21 cellular contexts compared by ENCODE assay signal in the genomic region with DNA sequence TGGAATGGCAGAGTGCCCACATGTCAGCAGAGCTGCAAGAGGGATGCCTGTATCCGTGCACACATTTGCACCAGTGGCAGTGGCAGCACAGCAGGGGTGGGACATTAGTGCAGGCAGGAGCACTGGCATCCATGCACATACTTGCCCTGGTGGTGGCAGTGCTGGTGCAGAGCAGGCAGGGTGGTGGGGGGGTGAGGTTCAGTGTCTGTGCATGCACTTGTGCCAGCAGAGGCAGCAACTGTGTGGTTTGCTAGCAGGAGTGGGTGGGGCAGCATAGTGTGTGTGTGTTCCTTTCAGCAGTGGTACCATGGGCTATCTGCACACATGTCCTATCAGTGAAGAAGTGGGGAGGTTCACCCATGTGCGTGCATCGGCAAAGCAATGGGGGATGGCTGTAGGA.
DNase-seq lines count a peak whose midpoint lies in the region; ATAC-seq, FAIRE-seq and TF ChIP-seq lines count a peak whose summit lies in the region.
"Had no signal": no experiment of that assay in that cellular context is flagged by ENCODE, and none has a peak within 500 bp of the region (broad histone marks: within the 10 kb centered on the region; RNA-seq: fewer than 3 reads in every experiment).

No MANE protein-coding gene starts in this region.

- H4K20me1 ChIP-seq in HCT116 (ENCODE audit: insufficient read depth) (no peaks in the 10 kb centered on the region), H1 (replicated peaks in 1 of 2; ENCODE audit: control insufficient read depth in 1 of 2, insufficient read depth in 2 of 2, low read length in 2 of 2) (peaks cover 0 to 1% of the 10 kb centered on the region in 2 experiments)
- H4K20me1 ChIP-seq: BLaER1 treated with 17β-estradiol and CSF1 and Interleukin-3, amounts not matched to agents 10 nM and 100 nM had no signal

- TF ChIP-seq CTCF in HCT116 (IDR thresholded peaks at IDR 0.05 in 2 of 3, conservative IDR thresholded peaks at IDR 0.05 in 1 of 3; ENCODE audit: borderline replicate concordance in 1 of 3, insufficient read depth in 1 of 3, low read depth in 2 of 3, low read length in 2 of 3), result no peak
- no peak for TF ChIP-seq CTCF in H1 (IDR thresholded peaks at IDR 0.05; ENCODE audit: control extremely low read depth in 1 of 3, insufficient read depth in 1 of 3, low read depth in 1 of 3, low read length in 3 of 3)
- no peak for TF ChIP-seq CTCF in thyroid gland (IDR thresholded peaks at IDR 0.05)
- TF ChIP-seq CTCF in mesothelial cell of epicardium (IDR thresholded peaks at IDR 0.05; ENCODE audit: unreplicated experiment), result no peak

- no peak overlapping the region for H3K4me3 Mint-ChIP-seq in mesothelial cell of epicardium
- H3K4me3 Mint-ChIP-seq: B cell; CD8-positive, alpha-beta T cell; HFFc6; IgD-negative memory B cell had no signal

- no peaks in the 10 kb centered on the region for H3K9me3 ChIP-seq in HCT116 (ENCODE audit: control insufficient read depth in 1 of 2, insufficient read depth in 1 of 2, low read depth in 1 of 2, low read length in 2 of 2)
- no peaks in the 10 kb centered on the region; a peak in 1 of 4 replicates for H3K9me3 ChIP-seq in H1 (ENCODE audit: insufficient read depth in 2 of 2, low read depth in 1 of 2, low read length in 1 of 2)
- peaks cover 0 to 7% of the 10 kb centered on the region in 2 donors for H3K9me3 ChIP-seq in neuronal stem cell (replicated peaks in 1 of 2; ENCODE audit: control insufficient read depth in 2 of 2, insufficient read depth in 1 of 2, low read depth in 1 of 2, low read length in 2 of 2)
- no peaks in the 10 kb centered on the region for H3K9me3 ChIP-seq in thyroid gland
- H3K9me3 ChIP-seq: BLaER1 treated with 17β-estradiol and CSF1 and Interleukin-3, amounts not matched to agents 10 nM and 100 nM; HAP-1 had no signal

- H2BK15ac ChIP-seq in H1 (ENCODE audit: low read length) (no peak overlapping the region), neuronal stem cell (ENCODE audit: low read length) (no peak overlapping the region)

- TF ChIP-seq RAD21 in HCT116 (IDR thresholded peaks at IDR 0.05; ENCODE audit: low read depth) (no peak), H1 (IDR thresholded peaks at IDR 0.05 in 1 of 2, conservative IDR thresholded peaks at IDR 0.05 in 1 of 2; ENCODE audit: low read depth in 2 of 2, low read length in 2 of 2) (no peak)

- H3K18ac ChIP-seq in H1 (ENCODE audit: extremely low read depth, low read length), result no peak overlapping the region
- peak overlapping the region; percentile 59 for H3K18ac ChIP-seq in neuronal stem cell (ENCODE audit: low read length)

- no TSS peak for BruUV-seq in HCT116 (replicated peaks; lab: Mats Ljungman, UMichigan)

- H3K23ac ChIP-seq in H1 (ENCODE audit: insufficient read length) (no peak overlapping the region), neuronal stem cell (ENCODE audit: low read depth, low read length, poor library complexity) (peak overlapping the region; percentile 68)

- H2AK5ac ChIP-seq in H1 (ENCODE audit: low read depth, low read length) (peak overlapping the region; percentile 70), neuronal stem cell (ENCODE audit: low read depth, low read length) (no peak overlapping the region)

- WGBS in H1 (ENCODE audit: extremely low coverage in 1 of 2, insufficient coverage in 1 of 2, insufficient read length in 1 of 2, insufficient replicate concordance in 2 of 2, low coverage in 1 of 2, low lambda C conversion rate in 2 of 2, missing lambda C conversion rate in 1 of 2), 2 experiments, result 85% methylated on average over 3 of the region's 3 CpGs; no CpG with 5 or more reads in 1 of the 2 experiments
- no CpG with 5 or more reads among the region's 3 CpGs for WGBS in neuronal stem cell (ENCODE audit: extremely low coverage in 2 of 2, insufficient read length in 2 of 2, insufficient replicate concordance in 1 of 2), 2 donors
- 53 to 84% methylated on average over 2 to 3 of the region's 3 CpGs for WGBS in thyroid gland, 2 donors

- intact Hi-C loops in HCT116 (cut with micrococcal nuclease) (no loop called here), sciatic nerve (cut with DNase I) (no loop called here), thyroid gland (cut with DNase I) (no loop called here)

- H3K56ac ChIP-seq in H1 (replicated peaks; ENCODE audit: insufficient read length, low read depth, low read length), result no peak overlapping the region

- H3K27me3 ChIP-seq in HCT116 (ENCODE audit: insufficient read depth, low read length) (no peaks in the 10 kb centered on the region), H1 (replicated peaks in 1 of 4; ENCODE audit: control insufficient read depth in 3 of 4, extremely low read depth in 1 of 4, insufficient read depth in 3 of 4, low read length in 3 of 4) (peaks cover 0 to under 1% (median 0%) of the 10 kb centered on the region in 4 experiments; a peak in 1 of 7 replicates), neuronal stem cell (ENCODE audit: control insufficient read depth in 3 of 3, insufficient read depth in 3 of 3, low read depth in 1 of 3, low read length in 3 of 3) (peaks cover 0 to 2% (median 0%) of the 10 kb centered on the region in 3 experiments), thyroid gland (no peaks in the 10 kb centered on the region)
- H3K27me3 ChIP-seq: BLaER1 treated with 17β-estradiol and CSF1 and Interleukin-3, amounts not matched to agents 10 nM and 100 nM had no signal

- H3K4ac ChIP-seq in H1 (replicated peaks; ENCODE audit: insufficient read length, low read depth, low read length) (no peak overlapping the region), neuronal stem cell (ENCODE audit: low read length) (no peak overlapping the region)

- CTCF ChIA-PET in HCT116 (lab: Charles Lee), result no interaction called here
- CTCF ChIA-PET in H1 (lab: Charles Lee; ENCODE audit: partially characterized antibody), result no interaction called here

- RAD21 ChIA-PET in HCT116 (lab: Charles Lee; ENCODE audit: low non-redundant PET in 1 of 2, low total read pairs in 2 of 2, uncharacterized antibody in 2 of 2, unreplicated experiment in 2 of 2), result no interaction called here

- DNase-seq in HCT116 (ENCODE audit: low read depth, low spot score), result no peak
- DNase-seq in H1 (ENCODE audit: low read depth in 1 of 2, low spot score in 2 of 2), result no peak
- DNase-seq in neuronal stem cell (ENCODE audit: low spot score), result no peak
- DNase-seq in sciatic nerve (ENCODE audit: low spot score), result no peak
- DNase-seq in thyroid gland, result no peak
- no peak for DNase-seq in mesothelial cell of epicardium (ENCODE audit: low spot score in 2 of 2, unreplicated experiment in 2 of 2)
- DNase-seq: 8988T; CD8-positive, alpha-beta T cell; COR-L47; DMS79 treated with DMSO at 0.1 percent for 48 hours; HFFc6; KBM-7 had no signal

- H4K5ac ChIP-seq in H1 (ENCODE audit: insufficient read length, low read depth, low read length), result no peak overlapping the region

- H2AFZ ChIP-seq in HCT116 (ENCODE audit: low read depth, low read length, poor library complexity, severe bottlenecking) (no peak overlapping the region), H1 (ENCODE audit: low read length) (no peak overlapping the region), neuronal stem cell (ENCODE audit: low read length) (no peak overlapping the region)

- ATAC-seq in HCT116 (peak; percentile 58), sciatic nerve (peak; percentile 26), GM21737 (IDR thresholded peaks at IDR 0.05; ENCODE audit: unreplicated experiment) (no peak), HG03280 (IDR thresholded peaks at IDR 0.05; ENCODE audit: unreplicated experiment) (no peak)
- ATAC-seq: CD8-positive, alpha-beta T cell; GM12878 had no signal

- no peak overlapping the region for H4K8ac ChIP-seq in H1 (ENCODE audit: extremely low read depth, insufficient read depth, low read length)
- H4K8ac ChIP-seq in neuronal stem cell (ENCODE audit: low read depth, low read length), result no peak overlapping the region

- no peak overlapping the region for H3K27ac Mint-ChIP-seq in mesothelial cell of epicardium
- H3K27ac Mint-ChIP-seq: B cell; CD8-positive, alpha-beta T cell; HFFc6; IgD-negative memory B cell had no signal

- H3K9ac ChIP-seq in HCT116 (ENCODE audit: low read length), result no peak overlapping the region
- H3K9ac ChIP-seq in H1 (replicated peaks in 1 of 4; ENCODE audit: extremely low read depth in 1 of 4, low read depth in 3 of 4, low read length in 3 of 4), result no peak overlapping the region; a peak in 1 of 7 replicates
- peak overlapping the region; percentile 37 for H3K9ac ChIP-seq in neuronal stem cell (ENCODE audit: low read depth, low read length, poor library complexity)
- H3K9ac ChIP-seq: BLaER1 treated with 17β-estradiol and CSF1 and Interleukin-3, amounts not matched to agents 10 nM and 100 nM had no signal

- no peak overlapping the region for H4K91ac ChIP-seq in H1 (replicated peaks; ENCODE audit: insufficient read length, low read length)
- H4K91ac ChIP-seq in neuronal stem cell (ENCODE audit: low read depth, low read length, poor library complexity), result peak overlapping the region; percentile 90

- no peak for TF ChIP-seq POLR2A in HCT116 (IDR thresholded peaks at IDR 0.05; ENCODE audit: borderline replicate concordance, extremely low read depth, insufficient read depth, insufficient read length)
- no peak for TF ChIP-seq POLR2A in H1 (IDR thresholded peaks at IDR 0.05; ENCODE audit: control extremely low read depth in 1 of 2, low read depth in 2 of 2, low read length in 2 of 2)
- no peak for TF ChIP-seq POLR2A in thyroid gland (IDR thresholded peaks at IDR 0.05)

- H3K4me1 ChIP-seq in HCT116 (ENCODE audit: control insufficient read depth in 1 of 2, insufficient read depth in 2 of 2, low read length in 2 of 2) (peaks cover 0 to 6% of the 10 kb centered on the region in 2 experiments; a peak in 1 of 4 replicates), H1 (replicated peaks in 1 of 4; ENCODE audit: control insufficient read depth in 3 of 4, insufficient read depth in 4 of 4, low read length in 3 of 4) (peaks cover 0 to 4% (median 1%) of the 10 kb centered on the region in 4 experiments; a peak in 2 of 7 replicates), neuronal stem cell (ENCODE audit: control insufficient read depth in 2 of 2, insufficient read depth in 1 of 2, low read depth in 1 of 2, low read length in 2 of 2) (peaks cover 0 to 2% of the 10 kb centered on the region in 2 donors), thyroid gland (no peaks in the 10 kb centered on the region)
- H3K4me1 ChIP-seq: BLaER1 treated with 17β-estradiol and CSF1 and Interleukin-3, amounts not matched to agents 10 nM and 100 nM; HAP-1 had no signal

- peaks cover 2% of the 10 kb centered on the region; the same call in 1 of the 2 replicates for H3K9me2 ChIP-seq in HCT116 (ENCODE audit: insufficient read depth)

- H3K27me3 Mint-ChIP-seq in mesothelial cell of epicardium (ENCODE audit: low read depth), result no peaks in the 10 kb centered on the region

- no peaks in the 10 kb centered on the region for H3K23me2 ChIP-seq in H1 (ENCODE audit: low read depth, low read length)

- H3K79me1 ChIP-seq in H1 (ENCODE audit: low read depth, low read length) (no peaks in the 10 kb centered on the region), neuronal stem cell (ENCODE audit: low read depth, low read length) (no peaks in the 10 kb centered on the region)

- H2BK12ac ChIP-seq in H1 (ENCODE audit: low read depth, low read length) (no peak overlapping the region; the same call in 1 of the 2 replicates), neuronal stem cell (ENCODE audit: low read length) (no peak overlapping the region)

- H3K9me3 Mint-ChIP-seq in mesothelial cell of epicardium, result peaks cover 47% of the 10 kb centered on the region
- H3K9me3 Mint-ChIP-seq: HFFc6 had no signal

- no peak overlapping the region for H3K4me3 ChIP-seq in HCT116 (replicated peaks in 1 of 2; ENCODE audit: low read depth in 1 of 2, low read length in 2 of 2)
- H3K4me3 ChIP-seq in H1 (ENCODE audit: extremely low read depth in 1 of 4, insufficient read depth in 2 of 4, low read depth in 3 of 4, low read length in 4 of 4), result no peak overlapping the region
- H3K4me3 ChIP-seq in neuronal stem cell (ENCODE audit: low read length in 2 of 2), result peak overlapping the region in 1 of 2 donors; percentile 37
- H3K4me3 ChIP-seq in thyroid gland (replicated peaks in 1 of 3), result no peak overlapping the region
- H3K4me3 ChIP-seq: BLaER1 treated with 17β-estradiol and CSF1 and Interleukin-3, amounts not matched to agents 10 nM and 100 nM; GM12878; HAP-1 had no signal

- no peak overlapping the region for H2BK20ac ChIP-seq in H1 (ENCODE audit: low read length)

- no peak overlapping the region for H2BK120ac ChIP-seq in H1 (replicated peaks; ENCODE audit: low read depth, low read length)
- no peak overlapping the region for H2BK120ac ChIP-seq in neuronal stem cell (ENCODE audit: low read depth, low read length)

- no peaks in the 10 kb centered on the region for H3K36me3 ChIP-seq in HCT116 (ENCODE audit: control insufficient read depth in 1 of 2, insufficient read depth in 2 of 2, low read length in 2 of 2)
- H3K36me3 ChIP-seq in H1 (ENCODE audit: control insufficient read depth in 2 of 4, insufficient read depth in 4 of 4, low read length in 3 of 4), result no peaks in the 10 kb centered on the region
- H3K36me3 ChIP-seq in neuronal stem cell (replicated peaks in 1 of 2; ENCODE audit: control insufficient read depth in 2 of 2, insufficient read depth in 2 of 2, low read length in 2 of 2), result no peaks in the 10 kb centered on the region
- H3K36me3 ChIP-seq in thyroid gland, result no peaks in the 10 kb centered on the region
- H3K36me3 ChIP-seq: BLaER1 treated with 17β-estradiol and CSF1 and Interleukin-3, amounts not matched to agents 10 nM and 100 nM; HAP-1 had no signal

- no peaks in the 10 kb centered on the region for H3K4me1 Mint-ChIP-seq in mesothelial cell of epicardium
- H3K4me1 Mint-ChIP-seq: B cell had no signal

- H3K27ac ChIP-seq in HCT116 (ENCODE audit: low read depth, low read length) (no peak overlapping the region), H1 (ENCODE audit: low read depth, low read length) (no peak overlapping the region), neuronal stem cell (replicated peaks; ENCODE audit: low read length) (no peak overlapping the region), thyroid gland (no peak overlapping the region)
- H3K27ac ChIP-seq: BLaER1 treated with 17β-estradiol and CSF1 and Interleukin-3, amounts not matched to agents 10 nM and 100 nM had no signal

- H2BK5ac ChIP-seq in H1 (ENCODE audit: low read depth, low read length) (no peak overlapping the region), neuronal stem cell (ENCODE audit: low read length) (no peak overlapping the region)

- H3K79me2 ChIP-seq in HCT116 (ENCODE audit: insufficient read depth, low read length) (no peaks in the 10 kb centered on the region), H1 (ENCODE audit: control insufficient read depth in 1 of 2, insufficient read depth in 2 of 2, low read length in 2 of 2) (no peaks in the 10 kb centered on the region)

- H3K14ac ChIP-seq in H1 (ENCODE audit: insufficient read length), result no peak overlapping the region
- peak overlapping the region; percentile 57 for H3K14ac ChIP-seq in neuronal stem cell (ENCODE audit: low read length)

- H3K36me3 Mint-ChIP-seq in mesothelial cell of epicardium, result peaks cover 3% of the 10 kb centered on the region
- H3K36me3 Mint-ChIP-seq: CD8-positive, alpha-beta T cell; IgD-negative memory B cell had no signal

- no peak for TF ChIP-seq EP300 in H1 (IDR thresholded peaks at IDR 0.05; ENCODE audit: borderline replicate concordance in 1 of 2, low read depth in 2 of 2, low read length in 2 of 2)

- POLR2A ChIA-PET in HCT116 (lab: Charles Lee), result no interaction called here
- POLR2A ChIA-PET in H1 (lab: Charles Lee; ENCODE audit: partially characterized antibody), result no interaction called here

- H3K4me2 ChIP-seq in HCT116 (ENCODE audit: low read length), result no peak overlapping the region
- H3K4me2 ChIP-seq in H1 (ENCODE audit: insufficient read depth in 1 of 2, low read depth in 2 of 2, low read length in 2 of 2), result no peak overlapping the region
- H3K4me2 ChIP-seq in neuronal stem cell (ENCODE audit: insufficient read depth, low read length, poor library complexity, severe bottlenecking), result no peak overlapping the region
- H3K4me2 ChIP-seq: BLaER1 treated with 17β-estradiol and CSF1 and Interleukin-3, amounts not matched to agents 10 nM and 100 nM had no signal

- no peak for FAIRE-seq in H1 (lab: Jason Lieb, UNC)
- FAIRE-seq: D721Med, GM12878, HTR-8/SVneo had no signal

Comparison
In these comparisons a context has a peak if more than half of its experiments do, and no peak if none do; other contexts are left out.
1. ATAC-seq: peak in HCT116 (single experiment) and sciatic nerve (single experiment); none in GM21737 (single experiment) and HG03280 (single experiment).